In genomic region chr4:6272863-6273660, GRCh38 we compare ENCODE assay signal across 9 cellular contexts. TPM values are rescaled to one million over a fixed set of nuclear protein-coding genes. Genes with fewer than 3 reads are reported as not detected.
DNase-seq lines count a peak whose midpoint lies in the region; TF ChIP-seq lines count a peak whose summit lies in the region.
"Had no signal": no experiment of that assay in that cellular context is flagged by ENCODE, and none has a peak within 500 bp of the region (broad histone marks: within the 10 kb centered on the region; RNA-seq: fewer than 3 reads in every experiment).

No MANE protein-coding gene starts in this region.

- H3K4me3 ChIP-seq in sigmoid colon = no peak overlapping the region

- TF ChIP-seq CTCF in sigmoid colon (IDR thresholded peaks at IDR 0.05) = no peak

- H3K27me3 Mint-ChIP-seq in activated naive CD4-positive, alpha-beta T cell treated with anti-CD3 and anti-CD28 coated beads, Interleukin-2, amount 10 ng/mL, durations not matched to agents 7 days and 5 days = peaks cover 46% of the 10 kb centered on the region

- H3K27me3 ChIP-seq in sigmoid colon = no peaks in the 10 kb centered on the region

- intact Hi-C loops in sigmoid colon (cut with DNase I) = loop anchor here (5.0 to 10.0 kb wide), 3 partner anchors 302 to 512 kb away; partner anchors contain the start of genes KIAA0232, MAN2B2 and MRFAP1

- 75 to 86% methylated on average over 15 of the region's 15 CpGs for WGBS in sigmoid colon, 2 donors

- peak overlapping the region; percentile 87 to 96 (median 91) for H3K27ac ChIP-seq in sigmoid colon

- CTCF ChIA-PET in activated naive CD4-positive, alpha-beta T cell treated with anti-CD3 and anti-CD28 coated beads, Interleukin-2, amount 10 ng/mL, durations not matched to agents 7 days and 5 days (lab: Charles Lee) = interaction anchor here (1.1 to 1.2 kb wide), 2 partner anchors 22 to 54 kb away, joined by 3 read pairs; no protein-coding TSS in a partner anchor

- peaks cover 0 to 86% (median 81%) of the 10 kb centered on the region in 4 donors for H3K4me1 ChIP-seq in sigmoid colon

- DNase-seq in ELF-1 (ENCODE audit: low read depth, low spot score) (peak; percentile 72), SW 1271 (lab: John Stamatoyannopoulos, UW) (peak; percentile 29 to 75), fibroblast of the conjunctiva (ENCODE audit: low read depth) (peak; percentile 31), sigmoid colon (no peak), NCI-H2171 (lab: John Stamatoyannopoulos, UW) (no peak), SHP77 treated with DMSO at 0.1 percent for 48 hours (lab: John Stamatoyannopoulos, UW) (no peak)
- no peak for DNase-seq in stimulated activated CD4-positive, alpha-beta T cell treated with anti-CD3 and anti-CD28 coated beads, Interleukin-12 subunit alpha, Interleukin-12 subunit beta, amount 100 ng/mL, for 4 hours
- no peak for DNase-seq in activated naive CD4-positive, alpha-beta T cell treated with anti-CD3 and anti-CD28 coated beads, Interleukin-2, amount 10 ng/mL, durations not matched to agents 7 days and 5 days
- DNase-seq: NCI-H446 had no signal

- H3K27ac Mint-ChIP-seq in activated naive CD4-positive, alpha-beta T cell treated with anti-CD3 and anti-CD28 coated beads, Interleukin-2, amount 10 ng/mL, durations not matched to agents 7 days and 5 days = no peak overlapping the region

- H3K4me1 Mint-ChIP-seq in activated naive CD4-positive, alpha-beta T cell treated with anti-CD3 and anti-CD28 coated beads, Interleukin-2, amount 10 ng/mL, durations not matched to agents 7 days and 5 days = peaks cover 9% of the 10 kb centered on the region

- peaks cover 0 to 7% (median 3%) of the 10 kb centered on the region in 4 donors for H3K36me3 ChIP-seq in sigmoid colon

- H3K4me3 Mint-ChIP-seq in activated naive CD4-positive, alpha-beta T cell treated with anti-CD3 and anti-CD28 coated beads, Interleukin-2, amount 10 ng/mL, durations not matched to agents 7 days and 5 days = no peak overlapping the region

- no peak for TF ChIP-seq POLR2A in sigmoid colon (IDR thresholded peaks at IDR 0.05)

- no peaks in the 10 kb centered on the region for H3K36me3 Mint-ChIP-seq in activated naive CD4-positive, alpha-beta T cell treated with anti-CD3 and anti-CD28 coated beads, Interleukin-2, amount 10 ng/mL, durations not matched to agents 7 days and 5 days

- no peak for TF ChIP-seq EP300 in sigmoid colon (IDR thresholded peaks at IDR 0.05)

- H3K9me3 ChIP-seq in sigmoid colon = no peaks in the 10 kb centered on the region

- H3K9me3 Mint-ChIP-seq in activated naive CD4-positive, alpha-beta T cell treated with anti-CD3 and anti-CD28 coated beads, Interleukin-2, amount 10 ng/mL, durations not matched to agents 7 days and 5 days = no peaks in the 10 kb centered on the region

RNA-seq across cellular contexts. Expression of gene WFS1, which starts 3.4 kb away (rescaled TPM):
- 10 to 100 TPM; 34.6 to 69.0 (median 47.2) TPM for total RNA-seq in sigmoid colon
- 10 to 100 TPM in 1 of 3 donors, 1 to 10 TPM in 2; 1.4 to 10.1 (median 3.6) TPM for polyA plus RNA-seq in sigmoid colon

Comparison
In these comparisons a context has a peak if more than half of its experiments do, and no peak if none do; other contexts are left out.
1. DNase-seq: peak in ELF-1 (single experiment), SW 1271 (2 of 2) and fibroblast of the conjunctiva (single experiment); none in sigmoid colon (single experiment), stimulated activated CD4-positive, alpha-beta T cell treated with anti-CD3 and anti-CD28 coated beads, Interleukin-12 subunit alpha, Interleukin-12 subunit beta, amount 100 ng/mL, for 4 hours (single experiment), NCI-H2171 (single experiment), SHP77 treated with DMSO at 0.1 percent for 48 hours (single experiment) and activated naive CD4-positive, alpha-beta T cell treated with anti-CD3 and anti-CD28 coated beads, Interleukin-2, amount 10 ng/mL, durations not matched to agents 7 days and 5 days (single experiment).